14 cellular contexts compared by ENCODE assay signal in genomic region chr5:64766105-64766504, GRCh38. TPM values are rescaled to one million over a fixed set of nuclear protein-coding genes. Genes with fewer than 3 reads are reported as not detected.
DNase-seq lines count a peak whose midpoint lies in the region; ATAC-seq, FAIRE-seq and TF ChIP-seq lines count a peak whose summit lies in the region.
"Had no signal": no experiment of that assay in that cellular context is flagged by ENCODE, and none has a peak within 500 bp of the region (broad histone marks: within the 10 kb centered on the region; RNA-seq: fewer than 3 reads in every experiment).

No MANE protein-coding gene starts in this region.

- peak overlapping the region; percentile 21 for H3K4me3 Mint-ChIP-seq in T-helper 2 cell treated with Interferon-gamma antibody and Interleukin-4, amounts not matched to agents 5 μg/mL and 100 μg/mL, for 36 hours

- FAIRE-seq in A549 (lab: Jason Lieb, UNC) = no peak
- no peak for FAIRE-seq in HTR-8/SVneo (lab: Jason Lieb, UNC)
- FAIRE-seq: TTC549 had no signal

- TF ChIP-seq CTCF in A549 (IDR thresholded peaks at IDR 0.05) = no peak
- TF ChIP-seq CTCF in fibroblast of villous mesenchyme (IDR thresholded peaks at IDR 0.05; ENCODE audit: insufficient read depth, low read depth, low read length) = no peak
- TF ChIP-seq CTCF in omental fat pad (IDR thresholded peaks at IDR 0.05) = no peak

- no peak for TF ChIP-seq POLR2A in A549 (IDR thresholded peaks at IDR 0.05; ENCODE audit: low read length)

- no peaks in the 10 kb centered on the region for H3K9me3 Mint-ChIP-seq in T-helper 2 cell treated with Interferon-gamma antibody and Interleukin-4, amounts not matched to agents 5 μg/mL and 100 μg/mL, for 36 hours
- H3K9me3 Mint-ChIP-seq: activated T-cell treated with anti-CD3 and anti-CD28 coated beads, Interleukin-2, amount 50 U/mL, for 4 hours had no signal

- TF ChIP-seq EP300 in A549 (IDR thresholded peaks at IDR 0.05) = no peak

- H3K27ac Mint-ChIP-seq in T-helper 2 cell treated with Interferon-gamma antibody and Interleukin-4, amounts not matched to agents 5 μg/mL and 100 μg/mL, for 36 hours = peak overlapping the region; percentile 55
- H3K27ac Mint-ChIP-seq: B cell had no signal

- H3K4me1 ChIP-seq in A549 = peaks cover 27% of the 10 kb centered on the region; the same call in 2 of the 3 replicates

- no peak for DNase-seq in A549 (ENCODE audit: low read depth in 1 of 2, low spot score in 1 of 2)
- peak; percentile 65 for DNase-seq in ELR (ENCODE audit: low read depth)
- DNase-seq in T-helper 2 cell treated with Interferon-gamma antibody and Interleukin-4, amounts not matched to agents 5 μg/mL and 100 μg/mL, for 36 hours (ENCODE audit: low spot score) = no peak
- peak; percentile 61 for DNase-seq in fibroblast of villous mesenchyme (ENCODE audit: low read depth)
- no peak for DNase-seq in inferior parietal cortex (ENCODE audit: extremely low spot score)
- DNase-seq in HTR-8/SVneo (ENCODE audit: insufficient read length, low spot score) = no peak
- DNase-seq in omental fat pad (ENCODE audit: low spot score) = no peak
- DNase-seq in HuH-7.5 (ENCODE audit: low spot score) = no peak
- DNase-seq: activated T-cell treated with anti-CD3 and anti-CD28 coated beads, Interleukin-2, amount 50 U/mL, for 4 hours; midbrain; NCI-H2081; upper lobe of left lung had no signal

- TF ChIP-seq RAD21 in A549 (conservative IDR thresholded peaks at IDR 0.05 in 1 of 2, IDR thresholded peaks at IDR 0.05 in 1 of 2) = no peak

- no peaks in the 10 kb centered on the region for H3K9me3 ChIP-seq in A549
- H3K9me3 ChIP-seq: upper lobe of left lung had no signal

- H3K4me3 ChIP-seq in A549 (no peak overlapping the region), fibroblast of villous mesenchyme (ENCODE audit: low read depth, low read length) (no peak overlapping the region)

- ATAC-seq in A549 = no peak
- ATAC-seq in omental fat pad (ENCODE audit: low FRiP score) = no peak
- ATAC-seq: activated T-cell treated with anti-CD3 and anti-CD28 coated beads, Interleukin-2, amount 50 U/mL, for 4 hours had no signal

- CTCF ChIA-PET in A549 (lab: Yijun Ruan, JAX) = interaction anchor here (2.5 kb wide), 1 partner anchor 18 kb away, joined by 16 read pairs; no protein-coding TSS in a partner anchor

- peaks cover 32% of the 10 kb centered on the region for H3K4me1 Mint-ChIP-seq in T-helper 2 cell treated with Interferon-gamma antibody and Interleukin-4, amounts not matched to agents 5 μg/mL and 100 μg/mL, for 36 hours (ENCODE audit: low read depth)

- POLR2A ChIA-PET in A549 (lab: Yijun Ruan, JAX) = no interaction called here

- H3K4me2 ChIP-seq in A549 = peak overlapping the region; percentile 88; the same call in 1 of the 3 replicates

- H3K36me3 Mint-ChIP-seq in T-helper 2 cell treated with Interferon-gamma antibody and Interleukin-4, amounts not matched to agents 5 μg/mL and 100 μg/mL, for 36 hours (ENCODE audit: low read depth) = peaks cover 13% of the 10 kb centered on the region

- H3K27ac ChIP-seq in A549 = no peak overlapping the region
- H3K27ac ChIP-seq: upper lobe of left lung had no signal

- no peaks in the 10 kb centered on the region for H3K27me3 Mint-ChIP-seq in T-helper 2 cell treated with Interferon-gamma antibody and Interleukin-4, amounts not matched to agents 5 μg/mL and 100 μg/mL, for 36 hours (ENCODE audit: low read depth)
- H3K27me3 Mint-ChIP-seq: B cell had no signal

TF ChIP-seq in A549, 52 proteins besides CTCF, POLR2A, EP300 and RAD21:
- TF ChIP-seq FOXS1 (CRISPR knock-in tag; IDR thresholded peaks at IDR 0.05) = no peak
- no peak for TF ChIP-seq GATA3 (IDR thresholded peaks at IDR 0.05; ENCODE audit: borderline replicate concordance)
- TF ChIP-seq KDM1A (IDR thresholded peaks at IDR 0.05; ENCODE audit: low read depth) = no peak
- TF ChIP-seq ELK1 (IDR thresholded peaks at IDR 0.05; ENCODE audit: low read depth, low read length) = no peak
- no peak for TF ChIP-seq ZSCAN20 (CRISPR knock-in tag; IDR thresholded peaks at IDR 0.05)
- TF ChIP-seq HDAC2 (IDR thresholded peaks at IDR 0.05) = no peak
- no peak for TF ChIP-seq SMC3 (IDR thresholded peaks at IDR 0.05)
- no peak for TF ChIP-seq CHD2 (IDR thresholded peaks at IDR 0.05; ENCODE audit: low read length, partially characterized antibody)
- TF ChIP-seq BCL3 (IDR thresholded peaks at IDR 0.05) = no peak
- no peak for TF ChIP-seq ZC3H11A (IDR thresholded peaks at IDR 0.05)
- TF ChIP-seq HOXA7 (CRISPR knock-in tag; IDR thresholded peaks at IDR 0.05) = no peak
- no peak for TF ChIP-seq ZNF302 (CRISPR knock-in tag; IDR thresholded peaks at IDR 0.05)
- no peak for TF ChIP-seq KDM5A (IDR thresholded peaks at IDR 0.05)
- no peak for TF ChIP-seq ESRRA (IDR thresholded peaks at IDR 0.05; ENCODE audit: borderline replicate concordance, low read length)
- TF ChIP-seq JUNB (IDR thresholded peaks at IDR 0.05) = no peak
- TF ChIP-seq, protein P1, sequence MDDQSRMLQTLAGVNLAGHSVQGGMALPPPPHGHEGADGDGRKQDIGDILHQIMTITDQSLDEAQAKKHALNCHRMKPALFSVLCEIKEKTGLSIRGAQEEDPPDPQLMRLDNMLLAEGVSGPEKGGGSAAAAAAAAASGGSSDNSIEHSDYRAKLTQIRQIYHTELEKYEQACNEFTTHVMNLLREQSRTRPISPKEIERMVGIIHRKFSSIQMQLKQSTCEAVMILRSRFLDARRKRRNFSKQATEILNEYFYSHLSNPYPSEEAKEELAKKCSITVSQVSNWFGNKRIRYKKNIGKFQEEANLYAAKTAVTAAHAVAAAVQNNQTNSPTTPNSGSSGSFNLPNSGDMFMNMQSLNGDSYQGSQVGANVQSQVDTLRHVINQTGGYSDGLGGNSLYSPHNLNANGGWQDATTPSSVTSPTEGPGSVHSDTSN (IDR thresholded peaks at IDR 0.05) = no peak
- no peak for TF ChIP-seq HOXB13 (CRISPR knock-in tag; IDR thresholded peaks at IDR 0.05; ENCODE audit: low read depth)
- no peak for TF ChIP-seq CEBPB (IDR thresholded peaks at IDR 0.05)
- no peak for TF ChIP-seq FOSB (CRISPR knock-in tag; IDR thresholded peaks at IDR 0.05)
- TF ChIP-seq MAFK (IDR thresholded peaks at IDR 0.05; ENCODE audit: partially characterized antibody) = no peak

RNA-seq across cellular contexts. Expression of gene SREK1IP1, which starts 2.4 kb away (rescaled TPM):
- polyA plus RNA-seq in A549 (2011; rRNA removed) (4.7 and 6.1 TPM in 2 replicates), A549 (2017; fragmentation: RNase III; extraction: RNeasy Plus Mini Kit Qiagen cat#74134 plus additional on column Dnase treatment) (7.5 to 7.9 TPM (median 7.5 TPM) in 3 replicates)
- 1.5 and 1.8 TPM in 2 replicates for polyA plus RNA-seq in A549 (2012; cell fraction: cytosol; rRNA removed)
- 1.1 and 2.2 TPM in 2 replicates for polyA plus RNA-seq in A549 (2012; cell fraction: nucleus; rRNA removed)
- polyA minus RNA-seq in A549 (2011; rRNA and poly(A)+ RNA removed) = 2.2 and 4.0 TPM in 2 replicates
- total RNA-seq in fibroblast of villous mesenchyme (9.0 and 12.5 TPM in 2 replicates), omental fat pad (10 to 100 TPM in 2 of 4 donors, 1 to 10 TPM in 2; 8.3 to 13.2 (median 9.7) TPM)

RNA-seq across cellular contexts. Expression of gene CWC27, which starts 2.6 kb away (rescaled TPM):
- polyA plus RNA-seq in A549 (2011; rRNA removed) (24.3 and 48.5 TPM in 2 replicates), A549 (2017; fragmentation: RNase III; extraction: RNeasy Plus Mini Kit Qiagen cat#74134 plus additional on column Dnase treatment) (24.1 to 25.8 TPM (median 24.4 TPM) in 3 replicates)
- 7.1 and 8.1 TPM in 2 replicates for polyA plus RNA-seq in A549 (2012; cell fraction: cytosol; rRNA removed)
- 2.4 and 3.5 TPM in 2 replicates for polyA plus RNA-seq in A549 (2012; cell fraction: nucleus; rRNA removed)
- polyA minus RNA-seq in A549 (2011; rRNA and poly(A)+ RNA removed) = 17.4 and 20.4 TPM in 2 replicates
- total RNA-seq in fibroblast of villous mesenchyme (13.2 and 16.0 TPM in 2 replicates), omental fat pad (10 to 100 TPM in 3 of 4 donors, 1 to 10 TPM in 1; 9.6 to 18.4 (median 12.6) TPM)

Comparison
In these comparisons a context has a peak if more than half of its experiments do, and no peak if none do; other contexts are left out.
1. DNase-seq: peak in ELR (single experiment) and fibroblast of villous mesenchyme (single experiment); none in A549 (0 of 2), T-helper 2 cell treated with Interferon-gamma antibody and Interleukin-4, amounts not matched to agents 5 μg/mL and 100 μg/mL, for 36 hours (single experiment), inferior parietal cortex (single experiment), HTR-8/SVneo (single experiment), omental fat pad (single experiment) and HuH-7.5 (single experiment).